ENCODE assay signal across 8 cellular contexts in the genomic region with DNA sequence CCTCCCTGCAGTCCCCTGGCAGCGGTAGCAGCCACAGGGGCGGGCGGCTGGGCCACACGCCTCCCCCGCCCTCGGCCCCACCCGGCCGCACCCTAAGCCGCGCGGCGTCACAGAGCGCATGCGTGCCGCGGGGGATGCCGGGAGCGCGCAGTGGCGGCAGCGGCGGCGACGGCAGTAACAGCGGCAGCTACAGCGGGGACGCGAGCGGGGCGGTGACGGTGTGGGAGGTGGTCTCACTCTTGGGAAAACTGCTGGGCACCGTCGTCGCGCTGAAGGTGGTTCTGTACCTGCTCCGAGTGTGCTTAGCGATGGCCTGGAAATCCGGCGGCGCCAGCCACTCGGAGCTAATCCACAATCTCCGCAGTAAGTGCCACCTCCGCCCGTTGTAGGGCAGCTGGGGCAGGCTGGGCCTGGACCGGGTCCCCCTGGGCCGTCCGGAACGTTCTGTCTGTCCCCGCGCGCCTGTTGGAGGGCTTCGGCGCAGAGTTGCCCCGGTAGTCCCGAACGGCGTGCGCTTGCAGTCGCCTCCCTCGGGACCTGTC. TPM values are rescaled to one million over a fixed set of nuclear protein-coding genes. Genes with fewer than 3 reads are reported as not detected.
A peak's percentile ranks its signal among the peaks of the same experiment; 100 is the strongest.
DNase-seq lines count a peak whose midpoint lies in the region; ATAC-seq and TF ChIP-seq lines count a peak whose summit lies in the region.

A gene (plus strand): TSS at position 148 of the 542 bp plus-strand sequence. CDS start 161 bp downstream, at position 309.

- H3K4me2 ChIP-seq in parathyroid adenoma (ENCODE audit: low read length) = peak within 1 kb of the TSS; percentile 98

- 0% methylated on average over 34 to 42 of the region's 60 CpGs for WGBS in tibial nerve, 2 donors

- H3K4me1 ChIP-seq in parathyroid adenoma (peaks cover 5% of the 10 kb centered on the region), tibial nerve (peaks cover 0 to 63% (median 19%) of the 10 kb centered on the region in 4 donors)

- DNase-seq in NCI-H1105 (lab: John Stamatoyannopoulos, UW) (peak; percentile 93), SW 1271 (lab: John Stamatoyannopoulos, UW) (peak; percentile 68 to 80), Right ventricle myocardium superior (peak; percentile 96), tibial nerve (ENCODE audit: low spot score in 2 of 2) (peak; percentile 70 to 83)
- DNase-seq in activated naive CD8-positive, alpha-beta T cell treated with anti-CD3 and anti-CD28 coated beads, Interleukin-2, amount 50 U/mL, for 16 hours (ENCODE audit: low read depth, low spot score) = peak; percentile 74

- intact Hi-C loops in Right ventricle myocardium superior (cut with DNase I) = no loop called here

- H3K9me3 ChIP-seq in parathyroid adenoma (ENCODE audit: control insufficient read depth, low read length) (no peaks in the 10 kb centered on the region), tibial nerve (no peaks in the 10 kb centered on the region)

- TF ChIP-seq CTCF in GM12873 (IDR thresholded peaks at IDR 0.05; ENCODE audit: insufficient read depth, low read depth, low read length, missing control alignments) (peak; percentile 2), parathyroid adenoma (IDR thresholded peaks at IDR 0.05) (no peak), tibial nerve (IDR thresholded peaks at IDR 0.05) (peak in 1 of 5 experiments; percentile 32)

- H3K36me3 ChIP-seq in parathyroid adenoma (ENCODE audit: control insufficient read depth, insufficient read depth, low read length) (no peaks in the 10 kb centered on the region), tibial nerve (no peaks in the 10 kb centered on the region)

- peak within 1 kb of the TSS; percentile 25 for H3K9ac ChIP-seq in parathyroid adenoma

- peak; percentile 33 to 75 for TF ChIP-seq POLR2A in tibial nerve (IDR thresholded peaks at IDR 0.05)

- H3K27ac ChIP-seq in parathyroid adenoma (peak within 1 kb of the TSS; percentile 71), tibial nerve (peak within 1 kb of the TSS; percentile 81 to 94 (median 84))

- peak within 1 kb of the TSS; percentile 93 for H3K4me3 ChIP-seq in parathyroid adenoma (ENCODE audit: low read depth, low read length)
- H3K4me3 ChIP-seq in tibial nerve = peak within 1 kb of the TSS; percentile 66 to 98 (median 82)

- peak; percentile 37 to 92 for TF ChIP-seq EP300 in tibial nerve (IDR thresholded peaks at IDR 0.05)

- ATAC-seq in HG02642 (IDR thresholded peaks at IDR 0.05; ENCODE audit: poor library complexity, unreplicated experiment) (peak; percentile 87), Right ventricle myocardium superior (ENCODE audit: poor library complexity) (peak; percentile 98)

- H2AFZ ChIP-seq in parathyroid adenoma = peak within 1 kb of the TSS; percentile 93

- peaks cover 31% of the 10 kb centered on the region for H3K79me2 ChIP-seq in parathyroid adenoma

- no peaks in the 10 kb centered on the region for H3K27me3 ChIP-seq in parathyroid adenoma (ENCODE audit: control insufficient read depth, insufficient read depth, low read length)
- H3K27me3 ChIP-seq in tibial nerve = no peaks in the 10 kb centered on the region

RNA-seq across cellular contexts. Expression of the gene that starts here (rescaled TPM):
- total RNA-seq in Right ventricle myocardium superior (182 TPM), tibial nerve (100 to 1,000 TPM in 1 of 4 donors, 10 to 100 TPM in 3; 85.0 to 135 (median 88.5) TPM)

Comparison
In these comparisons a context has a peak if more than half of its experiments do, and no peak if none do; other contexts are left out.
1. Peak in every context shown above with its lines: DNase-seq, ATAC-seq, H3K4me3 ChIP-seq and H3K27ac ChIP-seq.